Comparison of ENCODE assay signal across 20 cellular contexts in genomic region chr13:41764558-41764957, GRCh38.
"Had no signal": no experiment of that assay in that cellular context is flagged by ENCODE, and none has a peak within 500 bp of the region (broad histone marks: within the 10 kb centered on the region; RNA-seq: fewer than 3 reads in every experiment).

No MANE protein-coding gene starts in this region.

- H3K4me3 ChIP-seq: SJSA1, upper lobe of left lung had no signal

- H3K27me3 ChIP-seq: brain microvascular endothelial cell, SJSA1, upper lobe of left lung had no signal

- H3K4me3 Mint-ChIP-seq: activated CD8-positive, alpha-beta memory T cell treated with anti-CD3 and anti-CD28 coated beads, Interleukin-2, amount 10 ng/mL, durations not matched to agents 7 days and 5 days; activated naive CD4-positive, alpha-beta T cell treated with anti-CD3 and anti-CD28 coated beads for 36 hours; immature natural killer cell; nephron; T-helper 1 cell treated with Interleukin-12 subunit alpha and Interleukin-12 subunit beta and Interleukin-4 antibody, amounts not matched to agents 30 μg/mL and 1 μg/mL, for 36 hours had no signal

- ATAC-seq: activated CD8-positive, alpha-beta memory T cell treated with anti-CD3 and anti-CD28 coated beads, Interleukin-2, amount 10 ng/mL, durations not matched to agents 7 days and 5 days; left lobe of liver; right cardiac atrium; stimulated activated naive CD8-positive, alpha-beta T cell treated with anti-CD3 and anti-CD28 coated beads, Interleukin-15, Interleukin-2, amounts not matched to agents 100 U/mL and 50 U/mL, for 24 hours had no signal

- H3K36me3 ChIP-seq: brain microvascular endothelial cell, SJSA1 had no signal

- H3K9me3 Mint-ChIP-seq: activated naive CD4-positive, alpha-beta T cell treated with anti-CD3 and anti-CD28 coated beads for 36 hours; activated T-helper 2 cell treated with anti-CD3 and anti-CD28 coated beads, Interferon-gamma antibody, Interleukin-2, Interleukin-4, amounts not matched to agents 10 μg/mL and 5 μg/mL and 100 μg/mL, durations not matched to agents 14 hours and 24 hours and 36 hours; immature natural killer cell; T-helper 1 cell treated with Interleukin-12 subunit alpha and Interleukin-12 subunit beta and Interleukin-4 antibody, amounts not matched to agents 30 μg/mL and 1 μg/mL, for 36 hours had no signal

- H3K27ac Mint-ChIP-seq: activated CD8-positive, alpha-beta memory T cell treated with anti-CD3 and anti-CD28 coated beads, Interleukin-2, amount 10 ng/mL, durations not matched to agents 7 days and 5 days; activated naive CD4-positive, alpha-beta T cell treated with anti-CD3 and anti-CD28 coated beads for 36 hours; activated T-helper 2 cell treated with anti-CD3 and anti-CD28 coated beads, Interferon-gamma antibody, Interleukin-2, Interleukin-4, amounts not matched to agents 10 μg/mL and 5 μg/mL and 100 μg/mL, durations not matched to agents 14 hours and 24 hours and 36 hours; immature natural killer cell; T-helper 1 cell treated with Interleukin-12 subunit alpha and Interleukin-12 subunit beta and Interleukin-4 antibody, amounts not matched to agents 30 μg/mL and 1 μg/mL, for 36 hours had no signal

- H3K4me1 ChIP-seq: parathyroid adenoma had no signal

- H3K9ac ChIP-seq: parathyroid adenoma had no signal

- H3K27me3 Mint-ChIP-seq: activated CD8-positive, alpha-beta memory T cell treated with anti-CD3 and anti-CD28 coated beads, Interleukin-2, amount 10 ng/mL, durations not matched to agents 7 days and 5 days had no signal

- H3K9me3 ChIP-seq: SJSA1, upper lobe of left lung had no signal

- H2AFZ ChIP-seq: parathyroid adenoma had no signal

- DNase-seq: activated CD8-positive, alpha-beta memory T cell treated with anti-CD3 and anti-CD28 coated beads, Interleukin-2, amount 10 ng/mL, durations not matched to agents 7 days and 5 days; activated naive CD4-positive, alpha-beta T cell treated with anti-CD3 and anti-CD28 coated beads for 36 hours; aorta; brain microvascular endothelial cell; central memory CD4-positive, alpha-beta T cell; dermis blood vessel endothelial cell; effector CD8-positive, alpha-beta T cell; foreskin melanocyte; immature natural killer cell; midbrain; right cardiac atrium; stimulated activated CD4-positive, alpha-beta T cell treated with anti-CD3 and anti-CD28 coated beads, Interleukin-4, amount 100 ng/mL, for 24 hours; stimulated activated naive CD8-positive, alpha-beta T cell treated with anti-CD3 and anti-CD28 coated beads, Interleukin-15, Interleukin-2, amounts not matched to agents 100 U/mL and 50 U/mL, for 24 hours; upper lobe of left lung had no signal

- H3K27ac ChIP-seq: brain microvascular endothelial cell, parathyroid adenoma, SJSA1 had no signal
